9 cellular contexts compared by ENCODE assay signal in genomic region chr12:75623631-75624118, GRCh38.
DNase-seq lines count a peak whose midpoint lies in the region; ATAC-seq, FAIRE-seq and TF ChIP-seq lines count a peak whose summit lies in the region.
"Had no signal": no experiment of that assay in that cellular context is flagged by ENCODE, and none has a peak within 500 bp of the region (broad histone marks: within the 10 kb centered on the region; RNA-seq: fewer than 3 reads in every experiment).

No MANE protein-coding gene starts in this region.

- H2BK5ac ChIP-seq in H1 (ENCODE audit: low read depth, low read length), result peak overlapping the region; percentile 66; the same call in 1 of the 2 replicates

- intact Hi-C loops in right lobe of liver (cut with DNase I), result no loop called here
- intact Hi-C loops in CD14-positive monocyte (cut with micrococcal nuclease), result no loop called here

- H4K91ac ChIP-seq in H1 (replicated peaks; ENCODE audit: insufficient read length, low read length), result no peak overlapping the region

- H3K4ac ChIP-seq in H1 (replicated peaks; ENCODE audit: insufficient read length, low read depth, low read length), result peak overlapping the region; percentile 27

- 66% methylated on average over 2 of the region's 2 CpGs; no CpG with 5 or more reads in 1 of the 2 experiments for WGBS in H1 (ENCODE audit: extremely low coverage in 1 of 2, insufficient coverage in 1 of 2, insufficient read length in 1 of 2, insufficient replicate concordance in 2 of 2, low coverage in 1 of 2, low lambda C conversion rate in 2 of 2, missing lambda C conversion rate in 1 of 2), 2 experiments
- WGBS in right lobe of liver (ENCODE audit: insufficient coverage, low coverage, low lambda C conversion rate, missing lambda C conversion rate), result 19% methylated on average over 2 of the region's 2 CpGs

- H3K14ac ChIP-seq in H1 (ENCODE audit: insufficient read length), result no peak overlapping the region

- peak overlapping the region; percentile 28 for H3K4me2 ChIP-seq in Loucy (ENCODE audit: low read depth, low read length, poor library complexity, severe bottlenecking)
- H3K4me2 ChIP-seq in H1 (ENCODE audit: insufficient read depth in 1 of 2, low read depth in 2 of 2, low read length in 2 of 2), result no peak overlapping the region

- no peaks in the 10 kb centered on the region for H3F3A ChIP-seq in Loucy (ENCODE audit: low read depth)

- TF ChIP-seq CTCF in Loucy (conservative IDR thresholded peaks at IDR 0.05; ENCODE audit: low read length) (peak; percentile 62), H1 (IDR thresholded peaks at IDR 0.05; ENCODE audit: control extremely low read depth in 1 of 3, insufficient read depth in 1 of 3, low read depth in 1 of 3, low read length in 3 of 3) (peak in 2 of 3 experiments; percentile 67 to 85; a peak in 3 of 4 replicates), right lobe of liver (IDR thresholded peaks at IDR 0.05) (peak; percentile 27 to 56 (median 42)), CD14-positive monocyte (IDR thresholded peaks at IDR 0.05) (no peak)

- H3K4me3 ChIP-seq in Loucy (ENCODE audit: low read length, poor library complexity, severe bottlenecking) (no peak overlapping the region), H1 (ENCODE audit: extremely low read depth in 1 of 4, insufficient read depth in 2 of 4, low read depth in 3 of 4, low read length in 4 of 4) (no peak overlapping the region), right lobe of liver (no peak overlapping the region)

- no peaks in the 10 kb centered on the region for H3K4me1 Mint-ChIP-seq in CD14-positive monocyte
- H3K4me1 Mint-ChIP-seq in stimulated activated memory B cell treated with anti-CD40 and anti-IgM and Interleukin-4, amounts not matched to agents 10 μg/mL and 1 μg/mL and 100 μg/mL, for 72 hours, result no peaks in the 10 kb centered on the region

- peak; percentile 51 for DNase-seq in Caki2 (ENCODE audit: low read depth)
- DNase-seq in H1 (ENCODE audit: low read depth in 1 of 2, low spot score in 2 of 2), result no peak
- DNase-seq in right lobe of liver, result no peak
- DNase-seq in activated T-cell treated with anti-CD3 and anti-CD28 coated beads, Interleukin-2, amount 50 U/mL, for 48 hours, result no peak
- no peak for DNase-seq in CD14-positive monocyte (ENCODE audit: low spot score)
- no peak for DNase-seq in DMS114 treated with DMSO at 0.1 percent for 48 hours (lab: John Stamatoyannopoulos, UW; ENCODE audit: unreplicated experiment)
- DNase-seq: NCI-H748 treated with DMSO at 0.1 percent for 48 hours had no signal

- in situ Hi-C loops in Caki2 (cut with HindIII; ENCODE audit: low pct_unique_long_range_greater_than_20kb, low sequenced_read_pairs), result no loop called here

- peaks cover 0 to 2% (median 1%) of the 10 kb centered on the region in 3 donors for H3K27me3 Mint-ChIP-seq in CD14-positive monocyte (ENCODE audit: low read depth in 3 of 3)
- no peaks in the 10 kb centered on the region for H3K27me3 Mint-ChIP-seq in stimulated activated memory B cell treated with anti-CD40 and anti-IgM and Interleukin-4, amounts not matched to agents 10 μg/mL and 1 μg/mL and 100 μg/mL, for 72 hours

- peak; percentile 92 to 98 (median 96) for ATAC-seq in right lobe of liver
- no peak for ATAC-seq in stimulated activated memory B cell treated with anti-CD40 and anti-IgM and Interleukin-4, amounts not matched to agents 10 μg/mL and 1 μg/mL and 100 μg/mL, for 72 hours

- TF ChIP-seq POLR2A in H1 (IDR thresholded peaks at IDR 0.05; ENCODE audit: control extremely low read depth in 1 of 2, low read depth in 2 of 2, low read length in 2 of 2) (no peak), right lobe of liver (IDR thresholded peaks at IDR 0.05) (no peak)

- TF ChIP-seq EP300 in H1 (IDR thresholded peaks at IDR 0.05; ENCODE audit: borderline replicate concordance in 1 of 2, low read depth in 2 of 2, low read length in 2 of 2), result no peak

- no peak overlapping the region for H2AK5ac ChIP-seq in H1 (ENCODE audit: low read depth, low read length)

- H3K79me2 ChIP-seq in Loucy (ENCODE audit: insufficient read depth, low read length), result no peaks in the 10 kb centered on the region
- H3K79me2 ChIP-seq in H1 (ENCODE audit: control insufficient read depth in 1 of 2, insufficient read depth in 2 of 2, low read length in 2 of 2), result no peaks in the 10 kb centered on the region

- peak overlapping the region; percentile 16 for H2BK120ac ChIP-seq in H1 (replicated peaks; ENCODE audit: low read depth, low read length)

- CTCF ChIA-PET in H1 (lab: Charles Lee; ENCODE audit: partially characterized antibody), result interaction anchor here (0.6 to 3.9 kb wide), 15 partner anchors 12 to 884 kb away, joined by 3 to 32 read pairs (median 4); partner anchors contain the start of gene PHLDA1

- H3K9me2 ChIP-seq in Loucy (replicated peaks; ENCODE audit: low read depth, low read length), result no peaks in the 10 kb centered on the region

- H3K18ac ChIP-seq in H1 (ENCODE audit: extremely low read depth, low read length), result no peak overlapping the region

- H2BK15ac ChIP-seq in H1 (ENCODE audit: low read length), result no peak overlapping the region; the same call in 1 of the 2 replicates

- H3K36me3 ChIP-seq in Loucy (ENCODE audit: insufficient read depth, low read length) (no peaks in the 10 kb centered on the region), H1 (ENCODE audit: control insufficient read depth in 2 of 4, insufficient read depth in 4 of 4, low read length in 3 of 4) (no peaks in the 10 kb centered on the region), right lobe of liver (no peaks in the 10 kb centered on the region)

- H3K27ac ChIP-seq in H1 (ENCODE audit: low read depth, low read length), result no peak overlapping the region
- no peak overlapping the region for H3K27ac ChIP-seq in right lobe of liver

- FAIRE-seq in H1 (lab: Jason Lieb, UNC), result peak; percentile 90

- H2BK12ac ChIP-seq in H1 (ENCODE audit: low read depth, low read length), result no peak overlapping the region

- no peaks in the 10 kb centered on the region for H3K23me2 ChIP-seq in H1 (ENCODE audit: low read depth, low read length)

- H3K27me3 ChIP-seq in Loucy (ENCODE audit: insufficient read depth, low read length, poor library complexity, severe bottlenecking), result no peaks in the 10 kb centered on the region
- no peaks in the 10 kb centered on the region for H3K27me3 ChIP-seq in H1 (replicated peaks in 1 of 4; ENCODE audit: control insufficient read depth in 3 of 4, extremely low read depth in 1 of 4, insufficient read depth in 3 of 4, low read length in 3 of 4)
- no peaks in the 10 kb centered on the region for H3K27me3 ChIP-seq in right lobe of liver

- H3K4me1 ChIP-seq in Loucy (ENCODE audit: insufficient read depth, low read length, poor library complexity, severe bottlenecking), result peaks cover 16% of the 10 kb centered on the region
- H3K4me1 ChIP-seq in H1 (replicated peaks in 1 of 4; ENCODE audit: control insufficient read depth in 3 of 4, insufficient read depth in 4 of 4, low read length in 3 of 4), result peaks cover 0 to 4% (median 0%) of the 10 kb centered on the region in 4 experiments; a peak in 1 of 7 replicates
- peaks cover 0 to 12% (median 4%) of the 10 kb centered on the region in 4 donors for H3K4me1 ChIP-seq in right lobe of liver

- no peaks in the 10 kb centered on the region for H3K9me3 ChIP-seq in Loucy (ENCODE audit: insufficient read depth, low read depth, low read length)
- no peaks in the 10 kb centered on the region for H3K9me3 ChIP-seq in H1 (ENCODE audit: insufficient read depth in 2 of 2, low read depth in 1 of 2, low read length in 1 of 2)
- no peaks in the 10 kb centered on the region for H3K9me3 ChIP-seq in right lobe of liver

- H3K36me3 Mint-ChIP-seq in CD14-positive monocyte, result no peaks in the 10 kb centered on the region
- H3K36me3 Mint-ChIP-seq in stimulated activated memory B cell treated with anti-CD40 and anti-IgM and Interleukin-4, amounts not matched to agents 10 μg/mL and 1 μg/mL and 100 μg/mL, for 72 hours, result no peaks in the 10 kb centered on the region

- H2BK20ac ChIP-seq in H1 (ENCODE audit: low read length), result peak overlapping the region; percentile 49; the same call in 1 of the 2 replicates

- TF ChIP-seq RAD21 in H1 (IDR thresholded peaks at IDR 0.05 in 1 of 2, conservative IDR thresholded peaks at IDR 0.05 in 1 of 2; ENCODE audit: low read depth in 2 of 2, low read length in 2 of 2), result peak; percentile 87 to 92

- no peak overlapping the region; the same call in 1 of the 2 replicates for H4K8ac ChIP-seq in H1 (ENCODE audit: extremely low read depth, insufficient read depth, low read length)

- H4K5ac ChIP-seq in H1 (ENCODE audit: insufficient read length, low read depth, low read length), result peak overlapping the region; percentile 36

- no peak overlapping the region for H3K9ac ChIP-seq in Loucy (ENCODE audit: low read depth, low read length, poor library complexity, severe bottlenecking)
- H3K9ac ChIP-seq in H1 (replicated peaks in 1 of 4; ENCODE audit: extremely low read depth in 1 of 4, low read depth in 3 of 4, low read length in 3 of 4), result no peak overlapping the region

- no peak overlapping the region for H3K4me3 Mint-ChIP-seq in CD14-positive monocyte
- no peak overlapping the region for H3K4me3 Mint-ChIP-seq in stimulated activated memory B cell treated with anti-CD40 and anti-IgM and Interleukin-4, amounts not matched to agents 10 μg/mL and 1 μg/mL and 100 μg/mL, for 72 hours

- H2AFZ ChIP-seq in Loucy (ENCODE audit: low read length) (0 out of 2 replicates have a peak overlapping the region, but pooled peaks have one; percentile 7), H1 (ENCODE audit: low read length) (peak overlapping the region; percentile 73; the same call in 1 of the 2 replicates)

- H3K79me1 ChIP-seq in H1 (ENCODE audit: low read depth, low read length), result no peaks in the 10 kb centered on the region

- H3K9me3 Mint-ChIP-seq in CD14-positive monocyte, result peaks cover 0 to 4% (median 2%) of the 10 kb centered on the region in 7 donors
- peaks cover 4% of the 10 kb centered on the region for H3K9me3 Mint-ChIP-seq in stimulated activated memory B cell treated with anti-CD40 and anti-IgM and Interleukin-4, amounts not matched to agents 10 μg/mL and 1 μg/mL and 100 μg/mL, for 72 hours

- POLR2A ChIA-PET in H1 (lab: Charles Lee; ENCODE audit: partially characterized antibody), result interaction anchor here (0.6 to 0.8 kb wide), 2 partner anchors 413 to 441 kb away, joined by 4 read pairs; no protein-coding TSS in a partner anchor

- no peaks in the 10 kb centered on the region for H4K20me1 ChIP-seq in Loucy (ENCODE audit: insufficient read depth, low read length, poor library complexity, severe bottlenecking)
- H4K20me1 ChIP-seq in H1 (replicated peaks in 1 of 2; ENCODE audit: control insufficient read depth in 1 of 2, insufficient read depth in 2 of 2, low read length in 2 of 2), result no peaks in the 10 kb centered on the region

- no peak overlapping the region for H3K23ac ChIP-seq in H1 (ENCODE audit: insufficient read length)

- no peak overlapping the region for H3K56ac ChIP-seq in H1 (replicated peaks; ENCODE audit: insufficient read length, low read depth, low read length)

- H3K27ac Mint-ChIP-seq in CD14-positive monocyte, result no peak overlapping the region
- no peak overlapping the region for H3K27ac Mint-ChIP-seq in stimulated activated memory B cell treated with anti-CD40 and anti-IgM and Interleukin-4, amounts not matched to agents 10 μg/mL and 1 μg/mL and 100 μg/mL, for 72 hours

TF ChIP-seq in H1, 55 proteins besides CTCF, POLR2A, EP300 and RAD21 (continues in another document):
- TF ChIP-seq JUND (IDR thresholded peaks at IDR 0.05; ENCODE audit: low read length) (peak; percentile 82), CHD2 (IDR thresholded peaks at IDR 0.05; ENCODE audit: low read length) (no peak)
